ENCODE assay signal across 19 cellular contexts in genomic region chr4:130608121-130608520, GRCh38.
A peak's percentile ranks its signal among the peaks of the same experiment; 100 is the strongest.
DNase-seq lines count a peak whose midpoint lies in the region; ATAC-seq, FAIRE-seq and TF ChIP-seq lines count a peak whose summit lies in the region.
"Had no signal": no experiment of that assay in that cellular context is flagged by ENCODE, and none has a peak within 500 bp of the region (broad histone marks: within the 10 kb centered on the region; RNA-seq: fewer than 3 reads in every experiment).

No MANE protein-coding gene starts in this region.

- H4K20me1 ChIP-seq in DND-41 (ENCODE audit: insufficient read depth, low read length): no peaks in the 10 kb centered on the region
- H4K20me1 ChIP-seq in MM.1S (ENCODE audit: insufficient read depth, low read length): no peaks in the 10 kb centered on the region; the same call in 1 of the 2 replicates
- no peaks in the 10 kb centered on the region for H4K20me1 ChIP-seq in OCI-LY1 (ENCODE audit: insufficient read depth, low read length)

- H3K4me2 ChIP-seq in DND-41 (ENCODE audit: insufficient read depth, low read length) (no peak overlapping the region), MM.1S (ENCODE audit: low read depth, low read length) (no peak overlapping the region), OCI-LY1 (ENCODE audit: low read length) (no peak overlapping the region)

- no peak for FAIRE-seq in HTR-8/SVneo (lab: Jason Lieb, UNC)
- FAIRE-seq: A204.1, GM12878, H1 had no signal

- CTCF ChIA-PET in WTC11 (lab: Charles Lee): no interaction called here

- H3K4me1 ChIP-seq in DND-41 (ENCODE audit: insufficient read depth, low read length): no peaks in the 10 kb centered on the region
- peaks cover 5% of the 10 kb centered on the region; the same call in 1 of the 2 replicates for H3K4me1 ChIP-seq in MM.1S (ENCODE audit: low read length)
- peaks cover 16% of the 10 kb centered on the region for H3K4me1 ChIP-seq in OCI-LY1 (ENCODE audit: insufficient read depth, low read length, severe bottlenecking)
- H3K4me1 ChIP-seq: BE2C had no signal

- no peak overlapping the region for H3K27ac Mint-ChIP-seq in WTC11
- H3K27ac Mint-ChIP-seq: CD4-positive, CD25-positive, alpha-beta regulatory T cell; CD8-positive, alpha-beta memory T cell; H9 had no signal

- H3K27me3 Mint-ChIP-seq in WTC11 (ENCODE audit: low read depth): no peaks in the 10 kb centered on the region
- H3K27me3 Mint-ChIP-seq: CD4-positive, CD25-positive, alpha-beta regulatory T cell; CD8-positive, alpha-beta memory T cell had no signal

- no peaks in the 10 kb centered on the region for H3K4me1 Mint-ChIP-seq in WTC11
- H3K4me1 Mint-ChIP-seq: CD4-positive, CD25-positive, alpha-beta regulatory T cell; CD8-positive, alpha-beta memory T cell; H9 had no signal

- H3K9ac ChIP-seq in DND-41 (ENCODE audit: low read depth, low read length) (no peak overlapping the region), MM.1S (ENCODE audit: low read length) (no peak overlapping the region), OCI-LY1 (ENCODE audit: low read length) (no peak overlapping the region)

- H3K4me3 Mint-ChIP-seq in WTC11: no peak overlapping the region
- H3K4me3 Mint-ChIP-seq: CD4-positive, CD25-positive, alpha-beta regulatory T cell; CD8-positive, alpha-beta memory T cell; H9 had no signal

- H3F3A ChIP-seq in MM.1S (ENCODE audit: insufficient read depth, low read length) (no peaks in the 10 kb centered on the region), OCI-LY1 (ENCODE audit: insufficient read depth, low read length) (peaks cover 3% of the 10 kb centered on the region; the same call in 1 of the 2 replicates)

- H3K9me2 ChIP-seq in MM.1S (replicated peaks; ENCODE audit: insufficient read depth, low read length) (no peaks in the 10 kb centered on the region), OCI-LY1 (ENCODE audit: low read depth, low read length) (no peaks in the 10 kb centered on the region)

- H3K36me3 Mint-ChIP-seq in WTC11: no peaks in the 10 kb centered on the region
- H3K36me3 Mint-ChIP-seq: CD4-positive, CD25-positive, alpha-beta regulatory T cell; CD8-positive, alpha-beta memory T cell had no signal

- H3K27ac ChIP-seq in DND-41 (ENCODE audit: low read length) (no peak overlapping the region), MM.1S (ENCODE audit: low read length) (no peak overlapping the region), OCI-LY1 (ENCODE audit: low read depth, low read length, poor library complexity, severe bottlenecking) (no peak overlapping the region)

- H2AFZ ChIP-seq in DND-41 (ENCODE audit: low read depth, low read length) (no peak overlapping the region), MM.1S (ENCODE audit: low read length) (no peak overlapping the region), OCI-LY1 (ENCODE audit: low read length) (no peak overlapping the region)

- H3K4me3 ChIP-seq in DND-41 (ENCODE audit: low read depth in 1 of 2, low read length in 2 of 2): no peak overlapping the region
- no peak overlapping the region for H3K4me3 ChIP-seq in MM.1S (ENCODE audit: low read length)
- no peak overlapping the region for H3K4me3 ChIP-seq in OCI-LY1 (ENCODE audit: low read depth, low read length, poor library complexity, severe bottlenecking)
- H3K4me3 ChIP-seq: GM12878 had no signal

- TF ChIP-seq CTCF in DND-41 (IDR thresholded peaks at IDR 0.05; ENCODE audit: borderline replicate concordance, extremely low read depth, low read length, poor library complexity, severe bottlenecking) (peak; percentile 19), MM.1S (IDR thresholded peaks at IDR 0.05; ENCODE audit: low read length) (peak; percentile 45), OCI-LY1 (IDR thresholded peaks at IDR 0.05; ENCODE audit: low read length) (peak; percentile 38), WTC11 (IDR thresholded peaks at IDR 0.05) (no peak)

- H3K79me2 ChIP-seq in DND-41 (ENCODE audit: insufficient read depth, low read length) (no peaks in the 10 kb centered on the region), MM.1S (ENCODE audit: low read length) (no peaks in the 10 kb centered on the region), OCI-LY1 (ENCODE audit: insufficient read depth, low read length) (no peaks in the 10 kb centered on the region)

- H3K9me3 Mint-ChIP-seq in WTC11: no peaks in the 10 kb centered on the region
- H3K9me3 Mint-ChIP-seq: H9 had no signal

- H3K36me3 ChIP-seq in DND-41 (ENCODE audit: insufficient read depth, low read length) (no peaks in the 10 kb centered on the region), MM.1S (replicated peaks; ENCODE audit: insufficient read depth, low read length) (no peaks in the 10 kb centered on the region), OCI-LY1 (ENCODE audit: insufficient read depth, low read length) (no peaks in the 10 kb centered on the region)
- H3K36me3 ChIP-seq: BE2C had no signal

- ATAC-seq in DND-41 (ENCODE audit: insufficient read depth, low read depth) (no peak), WTC11 (peak; percentile 22; the same call in 1 of the 2 replicates)
- ATAC-seq: GM12878 had no signal

- peaks cover 2% of the 10 kb centered on the region for H3K9me3 ChIP-seq in DND-41 (ENCODE audit: insufficient read depth, low read length, severe bottlenecking)
- H3K9me3 ChIP-seq in MM.1S (replicated peaks; ENCODE audit: insufficient read depth, low read length): no peaks in the 10 kb centered on the region
- H3K9me3 ChIP-seq in OCI-LY1 (ENCODE audit: low read length): no peaks in the 10 kb centered on the region
- H3K9me3 ChIP-seq: BE2C had no signal

- DNase-seq in DND-41 (no peak), MM.1S (peak; percentile 77), WTC11 (ENCODE audit: low spot score) (no peak), HTR-8/SVneo (ENCODE audit: insufficient read length, low spot score) (no peak), UCSD-AML1 (lab: John Stamatoyannopoulos, UW; ENCODE audit: unreplicated experiment) (no peak)
- DNase-seq: ACHN; BE2C; C1 segment of cervical spinal cord; CD4-positive, CD25-positive, alpha-beta regulatory T cell; CD8-positive, alpha-beta memory T cell; COR-L47; DMS 273 treated with DMSO at 0.1 percent for 48 hours; DMS79; GF-D8; H9 had no signal

- POLR2A ChIA-PET in WTC11 (lab: Charles Lee): no interaction called here

- H3K27me3 ChIP-seq in DND-41 (ENCODE audit: insufficient read depth, low read length, poor library complexity) (no peaks in the 10 kb centered on the region), MM.1S (replicated peaks; ENCODE audit: insufficient read depth, low read length) (no peaks in the 10 kb centered on the region), OCI-LY1 (ENCODE audit: insufficient read depth, low read length) (no peaks in the 10 kb centered on the region)
- H3K27me3 ChIP-seq: BE2C had no signal

TF ChIP-seq in WTC11, 78 proteins besides CTCF, POLR2A, EP300 and RAD21 (continues in another document):
- TF ChIP-seq ZBTB43 (CRISPR knock-in tag; IDR thresholded peaks at IDR 0.05): no peak
- no peak for TF ChIP-seq CBFB (CRISPR knock-in tag; IDR thresholded peaks at IDR 0.05; ENCODE audit: low read depth)
- no peak for TF ChIP-seq ATF3 (CRISPR knock-in tag; conservative IDR thresholded peaks at IDR 0.05)
- TF ChIP-seq IRF2 (CRISPR knock-in tag; IDR thresholded peaks at IDR 0.05; ENCODE audit: borderline replicate concordance, low read depth): no peak
- TF ChIP-seq PRRX2 (CRISPR knock-in tag; IDR thresholded peaks at IDR 0.05): no peak
- TF ChIP-seq ZNF317 (CRISPR knock-in tag; IDR thresholded peaks at IDR 0.05; ENCODE audit: borderline replicate concordance, low read depth): no peak
- TF ChIP-seq USF2 (CRISPR knock-in tag; IDR thresholded peaks at IDR 0.05): no peak
- no peak for TF ChIP-seq ZNF281 (CRISPR knock-in tag; IDR thresholded peaks at IDR 0.05)
